In the genomic region with DNA sequence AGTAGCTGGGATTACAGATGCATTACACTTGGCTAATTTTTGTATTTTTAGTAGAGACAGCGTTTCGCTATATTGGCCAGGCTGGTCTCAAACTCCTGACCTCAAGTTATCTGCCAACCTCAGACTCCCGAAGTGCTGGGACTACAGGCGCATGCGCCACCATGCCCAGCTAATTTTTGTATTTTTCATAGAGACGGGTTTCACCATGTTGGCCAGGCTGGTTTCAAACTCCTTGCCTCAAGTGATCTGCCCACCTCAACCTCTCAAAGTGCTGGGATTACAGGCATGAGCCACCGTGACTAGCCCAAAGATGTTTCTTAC, we compare ENCODE assay signal across 1 cellular context.
TF ChIP-seq lines count a peak whose summit lies in the region.
"Not testable (repeated sequence)": the region's sequence is repeated elsewhere in the genome, so short reads cannot be mapped to it uniquely, and the experiment has no call there.

No MANE protein-coding gene starts in this region.

TF ChIP-seq in HepG2, 621 proteins besides CTCF, POLR2A, EP300 and RAD21:
- 0 out of 2 replicates have a peak, but pooled peaks have one; percentile 28 for TF ChIP-seq ZNF547 (CRISPR knock-in tag; IDR thresholded peaks at IDR 0.05)
- TF ChIP-seq EED (CRISPR knock-in tag; IDR thresholded peaks at IDR 0.05), result 0 out of 2 replicates have a peak, but pooled peaks have one; percentile 62
- 0 out of 2 replicates have a peak, but pooled peaks have one; percentile 54 for TF ChIP-seq ZBTB38 (CRISPR knock-in tag; IDR thresholded peaks at IDR 0.05)
- TF ChIP-seq ZC3H4 (CRISPR knock-in tag; IDR thresholded peaks at IDR 0.05; ENCODE audit: borderline replicate concordance), result peak; percentile 16; the same call in 1 of the 2 replicates
- 0 out of 2 replicates have a peak, but pooled peaks have one; percentile 5 for TF ChIP-seq ZNF766 (CRISPR knock-in tag; IDR thresholded peaks at IDR 0.05; ENCODE audit: borderline replicate concordance)
- TF ChIP-seq ZNF598 (CRISPR knock-in tag; IDR thresholded peaks at IDR 0.05; ENCODE audit: borderline replicate concordance), result peak; percentile 30; the same call in 1 of the 2 replicates
- TF ChIP-seq, protein P1, sequence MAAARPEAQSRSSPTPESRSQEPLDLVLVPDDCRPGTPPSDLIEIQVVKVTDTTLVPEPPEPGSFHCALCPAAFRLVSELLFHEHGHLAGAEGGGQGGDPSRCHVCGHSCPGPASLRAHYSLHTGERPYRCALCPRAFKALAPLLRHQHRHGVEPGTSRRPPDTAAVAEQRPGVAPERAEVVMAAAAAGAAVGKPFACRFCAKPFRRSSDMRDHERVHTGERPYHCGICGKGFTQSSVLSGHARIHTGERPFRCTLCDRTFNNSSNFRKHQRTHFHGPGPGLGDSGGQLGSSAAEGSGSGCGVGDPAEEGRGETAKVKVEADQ (CRISPR knock-in tag; IDR thresholded peaks at IDR 0.05; ENCODE audit: borderline replicate concordance), result peak; percentile 75
- 0 out of 2 replicates have a peak, but pooled peaks have one; percentile 11 for TF ChIP-seq FOXC1 (CRISPR knock-in tag; IDR thresholded peaks at IDR 0.05; ENCODE audit: borderline replicate concordance)
- TF ChIP-seq, protein P2, sequence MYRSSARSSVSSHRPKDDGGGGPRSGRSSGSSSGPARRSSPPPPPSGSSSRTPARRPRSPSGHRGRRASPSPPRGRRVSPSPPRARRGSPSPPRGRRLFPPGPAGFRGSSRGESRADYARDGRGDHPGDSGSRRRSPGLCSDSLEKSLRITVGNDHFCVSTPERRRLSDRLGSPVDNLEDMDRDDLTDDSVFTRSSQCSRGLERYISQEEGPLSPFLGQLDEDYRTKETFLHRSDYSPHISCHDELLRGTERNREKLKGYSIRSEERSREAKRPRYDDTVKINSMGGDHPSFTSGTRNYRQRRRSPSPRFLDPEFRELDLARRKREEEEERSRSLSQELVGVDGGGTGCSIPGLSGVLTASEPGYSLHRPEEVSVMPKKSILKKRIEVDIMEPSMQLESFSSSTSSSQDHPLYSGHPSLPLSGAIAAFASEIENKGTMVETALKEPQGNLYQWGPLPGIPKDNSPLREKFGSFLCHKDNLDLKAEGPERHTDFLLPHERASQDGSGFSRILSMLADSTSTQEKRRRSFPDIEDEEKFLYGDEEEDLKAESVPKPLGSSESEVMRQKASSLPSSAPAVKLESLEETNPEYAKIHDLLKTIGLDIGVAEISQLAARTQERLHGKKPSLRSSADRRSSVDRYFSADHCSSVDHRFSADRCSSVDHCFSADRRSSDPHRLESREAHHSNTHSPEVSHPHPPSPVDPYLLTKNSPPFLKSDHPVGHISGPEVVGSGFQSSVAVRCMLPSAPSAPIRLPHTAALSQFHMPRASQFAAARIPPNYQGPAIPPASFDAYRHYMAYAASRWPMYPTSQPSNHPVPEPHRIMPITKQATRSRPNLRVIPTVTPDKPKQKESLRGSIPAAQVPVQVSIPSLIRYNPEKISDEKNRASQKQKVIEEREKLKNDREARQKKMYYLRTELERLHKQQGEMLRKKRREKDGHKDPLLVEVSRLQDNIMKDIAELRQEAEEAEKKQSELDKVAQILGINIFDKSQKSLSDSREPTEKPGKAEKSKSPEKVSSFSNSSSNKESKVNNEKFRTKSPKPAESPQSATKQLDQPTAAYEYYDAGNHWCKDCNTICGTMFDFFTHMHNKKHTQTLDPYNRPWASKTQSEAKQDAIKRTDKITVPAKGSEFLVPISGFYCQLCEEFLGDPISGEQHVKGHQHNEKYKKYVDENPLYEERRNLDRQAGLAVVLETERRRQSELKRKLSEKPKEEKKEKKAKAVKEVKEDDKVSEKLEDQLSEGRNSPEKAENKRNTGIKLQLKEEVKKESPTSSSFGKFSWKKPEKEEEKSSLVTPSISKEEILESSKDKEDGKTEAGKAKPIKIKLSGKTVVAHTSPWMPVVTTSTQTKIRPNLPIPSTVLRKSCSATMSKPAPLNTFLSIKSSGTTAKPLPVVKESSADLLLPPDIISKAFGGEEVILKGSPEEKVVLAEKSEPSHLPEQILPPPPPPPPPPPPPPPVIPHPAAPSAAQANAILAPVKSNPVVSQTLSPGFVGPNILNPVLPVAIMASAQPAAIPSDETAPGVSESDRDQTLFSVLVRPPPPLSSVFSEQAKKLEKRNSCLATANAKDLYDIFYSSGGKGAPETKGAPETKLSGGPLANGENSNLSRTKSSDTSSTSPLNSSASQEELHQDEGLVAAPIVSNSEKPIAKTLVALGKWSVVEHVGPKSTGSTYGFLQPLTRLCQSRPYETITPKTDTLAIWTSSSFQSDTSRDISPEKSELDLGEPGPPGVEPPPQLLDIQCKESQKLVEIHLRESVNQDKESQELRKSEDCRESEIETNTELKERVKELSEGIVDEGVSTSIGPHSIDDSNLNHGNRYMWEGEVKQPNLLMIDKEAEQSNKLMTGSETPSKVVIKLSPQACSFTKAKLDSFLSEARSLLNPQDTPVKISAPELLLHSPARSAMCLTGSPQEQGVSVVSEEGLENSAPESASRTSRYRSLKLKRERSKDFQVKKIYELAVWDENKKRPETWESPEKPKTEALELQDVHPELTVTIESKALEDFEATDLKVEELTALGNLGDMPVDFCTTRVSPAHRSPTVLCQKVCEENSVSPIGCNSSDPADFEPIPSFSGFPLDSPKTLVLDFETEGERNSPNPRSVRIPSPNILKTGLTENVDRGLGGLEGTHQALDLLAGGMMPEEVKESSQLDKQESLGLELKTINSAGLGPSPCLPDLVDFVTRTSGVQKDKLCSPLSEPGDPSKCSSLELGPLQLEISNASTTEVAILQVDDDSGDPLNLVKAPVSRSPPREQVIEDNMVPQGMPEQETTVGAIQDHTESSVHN (CRISPR knock-in tag; IDR thresholded peaks at IDR 0.05), result 0 out of 2 replicates have a peak, but pooled peaks have one; percentile 13
- TF ChIP-seq, protein P3, sequence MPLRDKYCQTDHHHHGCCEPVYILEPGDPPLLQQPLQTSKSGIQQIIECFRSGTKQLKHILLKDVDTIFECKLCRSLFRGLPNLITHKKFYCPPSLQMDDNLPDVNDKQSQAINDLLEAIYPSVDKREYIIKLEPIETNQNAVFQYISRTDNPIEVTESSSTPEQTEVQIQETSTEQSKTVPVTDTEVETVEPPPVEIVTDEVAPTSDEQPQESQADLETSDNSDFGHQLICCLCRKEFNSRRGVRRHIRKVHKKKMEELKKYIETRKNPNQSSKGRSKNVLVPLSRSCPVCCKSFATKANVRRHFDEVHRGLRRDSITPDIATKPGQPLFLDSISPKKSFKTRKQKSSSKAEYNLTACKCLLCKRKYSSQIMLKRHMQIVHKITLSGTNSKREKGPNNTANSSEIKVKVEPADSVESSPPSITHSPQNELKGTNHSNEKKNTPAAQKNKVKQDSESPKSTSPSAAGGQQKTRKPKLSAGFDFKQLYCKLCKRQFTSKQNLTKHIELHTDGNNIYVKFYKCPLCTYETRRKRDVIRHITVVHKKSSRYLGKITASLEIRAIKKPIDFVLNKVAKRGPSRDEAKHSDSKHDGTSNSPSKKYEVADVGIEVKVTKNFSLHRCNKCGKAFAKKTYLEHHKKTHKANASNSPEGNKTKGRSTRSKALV (CRISPR knock-in tag; IDR thresholded peaks at IDR 0.05), result 0 out of 2 replicates have a peak, but pooled peaks have one; percentile 12
- 0 out of 2 replicates have a peak, but pooled peaks have one; percentile 12 for TF ChIP-seq ZMYM3 (CRISPR knock-in tag; IDR thresholded peaks at IDR 0.05)
- not testable (repeated sequence) for TF ChIP-seq CBX2 (IDR thresholded peaks at IDR 0.05; ENCODE audit: low read depth, low read length)
- 0 out of 2 replicates have a peak, but pooled peaks have one; percentile 25 for TF ChIP-seq CBX2 (CRISPR knock-in tag; IDR thresholded peaks at IDR 0.05; ENCODE audit: low read depth)
- TF ChIP-seq SP4 (CRISPR knock-in tag; IDR thresholded peaks at IDR 0.05), result peak; percentile 6; the same call in 1 of the 2 replicates
- peak; percentile 30; the same call in 1 of the 2 replicates for TF ChIP-seq ZNF501 (CRISPR knock-in tag; IDR thresholded peaks at IDR 0.05)
- TF ChIP-seq, protein P4, sequence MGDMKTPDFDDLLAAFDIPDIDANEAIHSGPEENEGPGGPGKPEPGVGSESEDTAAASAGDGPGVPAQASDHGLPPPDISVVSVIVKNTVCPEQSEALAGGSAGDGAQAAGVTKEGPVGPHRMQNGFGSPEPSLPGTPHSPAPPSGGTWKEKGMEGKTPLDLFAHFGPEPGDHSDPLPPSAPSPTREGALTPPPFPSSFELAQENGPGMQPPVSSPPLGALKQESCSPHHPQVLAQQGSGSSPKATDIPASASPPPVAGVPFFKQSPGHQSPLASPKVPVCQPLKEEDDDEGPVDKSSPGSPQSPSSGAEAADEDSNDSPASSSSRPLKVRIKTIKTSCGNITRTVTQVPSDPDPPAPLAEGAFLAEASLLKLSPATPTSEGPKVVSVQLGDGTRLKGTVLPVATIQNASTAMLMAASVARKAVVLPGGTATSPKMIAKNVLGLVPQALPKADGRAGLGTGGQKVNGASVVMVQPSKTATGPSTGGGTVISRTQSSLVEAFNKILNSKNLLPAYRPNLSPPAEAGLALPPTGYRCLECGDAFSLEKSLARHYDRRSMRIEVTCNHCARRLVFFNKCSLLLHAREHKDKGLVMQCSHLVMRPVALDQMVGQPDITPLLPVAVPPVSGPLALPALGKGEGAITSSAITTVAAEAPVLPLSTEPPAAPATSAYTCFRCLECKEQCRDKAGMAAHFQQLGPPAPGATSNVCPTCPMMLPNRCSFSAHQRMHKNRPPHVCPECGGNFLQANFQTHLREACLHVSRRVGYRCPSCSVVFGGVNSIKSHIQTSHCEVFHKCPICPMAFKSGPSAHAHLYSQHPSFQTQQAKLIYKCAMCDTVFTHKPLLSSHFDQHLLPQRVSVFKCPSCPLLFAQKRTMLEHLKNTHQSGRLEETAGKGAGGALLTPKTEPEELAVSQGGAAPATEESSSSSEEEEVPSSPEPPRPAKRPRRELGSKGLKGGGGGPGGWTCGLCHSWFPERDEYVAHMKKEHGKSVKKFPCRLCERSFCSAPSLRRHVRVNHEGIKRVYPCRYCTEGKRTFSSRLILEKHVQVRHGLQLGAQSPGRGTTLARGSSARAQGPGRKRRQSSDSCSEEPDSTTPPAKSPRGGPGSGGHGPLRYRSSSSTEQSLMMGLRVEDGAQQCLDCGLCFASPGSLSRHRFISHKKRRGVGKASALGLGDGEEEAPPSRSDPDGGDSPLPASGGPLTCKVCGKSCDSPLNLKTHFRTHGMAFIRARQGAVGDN (CRISPR knock-in tag; IDR thresholded peaks at IDR 0.05), result peak; percentile 28; the same call in 1 of the 2 replicates
- 0 out of 2 replicates have a peak, but pooled peaks have one; percentile 34 for TF ChIP-seq ZNF274 (CRISPR knock-in tag; IDR thresholded peaks at IDR 0.05)
- TF ChIP-seq, protein P5, sequence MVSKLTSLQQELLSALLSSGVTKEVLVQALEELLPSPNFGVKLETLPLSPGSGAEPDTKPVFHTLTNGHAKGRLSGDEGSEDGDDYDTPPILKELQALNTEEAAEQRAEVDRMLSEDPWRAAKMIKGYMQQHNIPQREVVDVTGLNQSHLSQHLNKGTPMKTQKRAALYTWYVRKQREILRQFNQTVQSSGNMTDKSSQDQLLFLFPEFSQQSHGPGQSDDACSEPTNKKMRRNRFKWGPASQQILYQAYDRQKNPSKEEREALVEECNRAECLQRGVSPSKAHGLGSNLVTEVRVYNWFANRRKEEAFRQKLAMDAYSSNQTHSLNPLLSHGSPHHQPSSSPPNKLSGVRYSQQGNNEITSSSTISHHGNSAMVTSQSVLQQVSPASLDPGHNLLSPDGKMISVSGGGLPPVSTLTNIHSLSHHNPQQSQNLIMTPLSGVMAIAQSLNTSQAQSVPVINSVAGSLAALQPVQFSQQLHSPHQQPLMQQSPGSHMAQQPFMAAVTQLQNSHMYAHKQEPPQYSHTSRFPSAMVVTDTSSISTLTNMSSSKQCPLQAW (CRISPR knock-in tag; IDR thresholded peaks at IDR 0.05), result peak; percentile 78; the same call in 1 of the 2 replicates
- TF ChIP-seq KDM5B (CRISPR knock-in tag; IDR thresholded peaks at IDR 0.05; ENCODE audit: borderline replicate concordance), result peak; percentile 48; the same call in 1 of the 2 replicates
- 0 out of 2 replicates have a peak, but pooled peaks have one; percentile 46 for TF ChIP-seq ZNF572 (CRISPR knock-in tag; IDR thresholded peaks at IDR 0.05)
- 0 out of 2 replicates have a peak, but pooled peaks have one; percentile 18 for TF ChIP-seq ZNF563 (CRISPR knock-in tag; IDR thresholded peaks at IDR 0.05)
- 0 out of 2 replicates have a peak, but pooled peaks have one; percentile 8 for TF ChIP-seq ATF1 (CRISPR knock-in tag; IDR thresholded peaks at IDR 0.05)
- TF ChIP-seq ZNF333 (CRISPR knock-in tag; IDR thresholded peaks at IDR 0.05; ENCODE audit: borderline replicate concordance), result 0 out of 2 replicates have a peak, but pooled peaks have one; percentile 38
